ENCODE assay signal across 15 cellular contexts in the genomic region with DNA sequence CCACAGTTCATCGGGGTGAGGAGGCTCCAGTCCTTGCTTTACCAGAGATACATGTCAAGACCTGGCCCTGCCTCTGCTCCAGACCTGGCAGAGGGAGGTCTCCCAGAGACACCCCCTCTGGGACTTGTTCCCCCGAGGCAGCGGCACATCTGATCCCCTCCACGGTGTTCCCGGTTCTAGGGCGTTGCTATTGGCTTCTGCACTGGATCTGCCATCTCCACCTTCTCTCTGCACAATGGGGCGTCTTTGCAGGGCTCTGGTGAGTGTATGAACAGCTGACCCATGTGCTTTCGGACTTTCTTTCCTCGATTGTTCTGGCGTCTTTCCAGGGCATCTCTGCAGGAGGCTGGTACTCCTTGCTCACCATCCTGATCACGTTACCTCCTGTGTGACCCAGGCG.
"Had no signal": no experiment of that assay in that cellular context is flagged by ENCODE, and none has a peak within 500 bp of the region (broad histone marks: within the 10 kb centered on the region; RNA-seq: fewer than 3 reads in every experiment).

No MANE protein-coding gene starts in this region.

- H3K27me3 ChIP-seq: hepatocyte, right lobe of liver, tibial artery, upper lobe of right lung had no signal

- ATAC-seq: left colon; naive thymus-derived CD4-positive, alpha-beta T cell; psoas muscle; right lobe of liver; stimulated activated memory B cell treated with anti-CD40 and anti-IgM and Interleukin-4, amounts not matched to agents 10 μg/mL and 1 μg/mL and 100 μg/mL, for 72 hours; upper lobe of right lung had no signal

- H3K36me3 ChIP-seq: right lobe of liver, tibial artery, upper lobe of right lung had no signal

- H3K9me3 ChIP-seq: psoas muscle, right lobe of liver, tibial artery, upper lobe of right lung had no signal

- H3K27ac ChIP-seq: hepatocyte, psoas muscle, right lobe of liver, tibial artery, upper lobe of right lung had no signal

- H3K4me3 ChIP-seq: hepatocyte, psoas muscle, right lobe of liver, tibial artery, upper lobe of right lung had no signal

- H3K4me1 ChIP-seq: psoas muscle, right lobe of liver, tibial artery, upper lobe of right lung had no signal

- DNase-seq: endodermal cell; erythroblast; foreskin melanocyte; left colon; naive thymus-derived CD4-positive, alpha-beta T cell; nephron progenitor cell; psoas muscle; retina; right lobe of liver; stimulated activated CD4-positive, alpha-beta T cell treated with anti-CD3 and anti-CD28 coated beads, Interleukin-4, amount 100 ng/mL, for 1 hour; stimulated activated CD8-positive, alpha-beta memory T cell treated with anti-CD3 and anti-CD28 coated beads, Interleukin-4, amount 100 ng/mL, for 48 hours; tibial artery; upper lobe of right lung had no signal
